In genomic region chr3:85077018-85077417, GRCh38 we compare ENCODE assay signal across 5 cellular contexts.
"Had no signal": no experiment of that assay in that cellular context is flagged by ENCODE, and none has a peak within 500 bp of the region (broad histone marks: within the 10 kb centered on the region; RNA-seq: fewer than 3 reads in every experiment).

No MANE protein-coding gene starts in this region.

- DNase-seq: IMR-90, KBM-7 had no signal

- ATAC-seq: HepG2, K562 had no signal

- H3K27ac ChIP-seq: HL-60 had no signal

- H3K4me3 ChIP-seq: K562 had no signal
